ENCODE assay signal across 8 cellular contexts in the genomic region with DNA sequence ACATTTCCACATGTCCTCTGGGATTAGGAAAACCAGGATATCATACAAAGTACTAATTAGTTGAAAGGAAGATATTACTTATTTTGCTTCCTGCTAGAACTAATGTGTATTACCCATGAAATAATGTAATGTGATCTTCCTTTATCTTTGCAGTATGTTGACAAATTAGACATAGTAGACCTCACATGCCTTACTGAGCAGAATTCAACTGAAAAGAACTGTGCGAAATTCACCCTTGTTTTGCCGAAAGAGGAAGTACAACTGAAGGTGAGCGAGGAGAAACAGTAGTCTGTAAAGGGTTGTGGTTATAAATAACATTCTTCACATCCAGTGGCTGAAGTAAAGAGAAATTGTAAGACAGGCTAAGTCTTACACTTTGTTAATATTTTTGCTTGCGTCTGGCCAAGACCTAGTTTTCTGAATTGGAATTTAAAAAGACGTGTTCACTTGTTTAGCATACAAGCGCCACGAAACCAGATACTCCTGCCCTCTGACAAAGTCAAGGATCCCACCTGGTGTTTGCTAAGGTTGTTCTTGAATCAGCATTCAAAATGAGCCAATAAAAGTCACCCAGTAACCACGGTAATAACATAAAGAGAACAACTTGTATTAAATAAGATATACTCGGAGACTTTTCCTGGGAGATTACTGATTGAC. TPM values are rescaled to one million over a fixed set of nuclear protein-coding genes. Genes with fewer than 3 reads are reported as not detected.
A peak's percentile ranks its signal among the peaks of the same experiment; 100 is the strongest.
DNase-seq lines count a peak whose midpoint lies in the region; ATAC-seq and FAIRE-seq lines count a peak whose summit lies in the region.
"Had no signal": no experiment of that assay in that cellular context is flagged by ENCODE, and none has a peak within 500 bp of the region (broad histone marks: within the 10 kb centered on the region; RNA-seq: fewer than 3 reads in every experiment).

No MANE protein-coding gene starts in this region.

- peak overlapping the region; percentile 66 for H3K4me3 Mint-ChIP-seq in activated T-helper 2 cell treated with anti-CD3 and anti-CD28 coated beads, Interferon-gamma antibody, Interleukin-2, Interleukin-4, amounts not matched to agents 10 μg/mL and 5 μg/mL and 100 μg/mL, durations not matched to agents 14 hours and 24 hours and 36 hours (ENCODE audit: low read depth)

- intact Hi-C loops in activated T-helper 2 cell treated with anti-CD3 and anti-CD28 coated beads, Interferon-gamma antibody, Interleukin-2, Interleukin-4, amounts not matched to agents 10 μg/mL and 5 μg/mL and 100 μg/mL, durations not matched to agents 14 hours and 24 hours and 36 hours (cut with micrococcal nuclease): no loop called here

- ATAC-seq in GM18870 (IDR thresholded peaks at IDR 0.05; ENCODE audit: unreplicated experiment): peak; percentile 96
- peak; percentile 93 for ATAC-seq in HG02642 (IDR thresholded peaks at IDR 0.05; ENCODE audit: poor library complexity, unreplicated experiment)

- no peak for FAIRE-seq in HTR-8/SVneo (lab: Jason Lieb, UNC)

- H3K27me3 Mint-ChIP-seq in activated T-helper 2 cell treated with anti-CD3 and anti-CD28 coated beads, Interferon-gamma antibody, Interleukin-2, Interleukin-4, amounts not matched to agents 10 μg/mL and 5 μg/mL and 100 μg/mL, durations not matched to agents 14 hours and 24 hours and 36 hours (ENCODE audit: low read depth): no peaks in the 10 kb centered on the region

- peaks cover 42% of the 10 kb centered on the region for H3K4me1 Mint-ChIP-seq in activated T-helper 2 cell treated with anti-CD3 and anti-CD28 coated beads, Interferon-gamma antibody, Interleukin-2, Interleukin-4, amounts not matched to agents 10 μg/mL and 5 μg/mL and 100 μg/mL, durations not matched to agents 14 hours and 24 hours and 36 hours (ENCODE audit: low read depth)

- peaks cover 8% of the 10 kb centered on the region for H3K9me3 Mint-ChIP-seq in activated T-helper 2 cell treated with anti-CD3 and anti-CD28 coated beads, Interferon-gamma antibody, Interleukin-2, Interleukin-4, amounts not matched to agents 10 μg/mL and 5 μg/mL and 100 μg/mL, durations not matched to agents 14 hours and 24 hours and 36 hours

- DNase-seq in NCI-H1436 (lab: John Stamatoyannopoulos, UW) (peak; percentile 73), HTR-8/SVneo (ENCODE audit: insufficient read length, low spot score) (no peak), NCI-H2227 (lab: John Stamatoyannopoulos, UW; ENCODE audit: unreplicated experiment) (no peak), NCI-H1930 (lab: John Stamatoyannopoulos, UW) (no peak)
- no peak for DNase-seq in activated T-helper 2 cell treated with anti-CD3 and anti-CD28 coated beads, Interferon-gamma antibody, Interleukin-2, Interleukin-4, amounts not matched to agents 10 μg/mL and 5 μg/mL and 100 μg/mL, durations not matched to agents 14 hours and 24 hours and 36 hours (ENCODE audit: low spot score)

- H3K36me3 Mint-ChIP-seq in activated T-helper 2 cell treated with anti-CD3 and anti-CD28 coated beads, Interferon-gamma antibody, Interleukin-2, Interleukin-4, amounts not matched to agents 10 μg/mL and 5 μg/mL and 100 μg/mL, durations not matched to agents 14 hours and 24 hours and 36 hours (ENCODE audit: low read depth): peaks cover 73% of the 10 kb centered on the region

- H3K27ac Mint-ChIP-seq in activated T-helper 2 cell treated with anti-CD3 and anti-CD28 coated beads, Interferon-gamma antibody, Interleukin-2, Interleukin-4, amounts not matched to agents 10 μg/mL and 5 μg/mL and 100 μg/mL, durations not matched to agents 14 hours and 24 hours and 36 hours: peak overlapping the region; percentile 81

RNA-seq across cellular contexts. Expression of a gene that starts 16.8 kb away (rescaled TPM):
- 18.8 and 18.9 TPM in 2 replicates for total RNA-seq in activated T-helper 2 cell treated with anti-CD3 and anti-CD28 coated beads, Interferon-gamma antibody, Interleukin-2, Interleukin-4, amounts not matched to agents 10 μg/mL and 5 μg/mL and 100 μg/mL, durations not matched to agents 14 hours and 24 hours and 36 hours
- total RNA-seq: glomerular endothelial cell had no signal

RNA-seq across cellular contexts. Expression of a gene that starts 30.1 kb away (rescaled TPM):
- total RNA-seq in activated T-helper 2 cell treated with anti-CD3 and anti-CD28 coated beads, Interferon-gamma antibody, Interleukin-2, Interleukin-4, amounts not matched to agents 10 μg/mL and 5 μg/mL and 100 μg/mL, durations not matched to agents 14 hours and 24 hours and 36 hours: 31.6 and 32.0 TPM in 2 replicates
